Comparison of ENCODE assay signal across 22 cellular contexts in the genomic region with DNA sequence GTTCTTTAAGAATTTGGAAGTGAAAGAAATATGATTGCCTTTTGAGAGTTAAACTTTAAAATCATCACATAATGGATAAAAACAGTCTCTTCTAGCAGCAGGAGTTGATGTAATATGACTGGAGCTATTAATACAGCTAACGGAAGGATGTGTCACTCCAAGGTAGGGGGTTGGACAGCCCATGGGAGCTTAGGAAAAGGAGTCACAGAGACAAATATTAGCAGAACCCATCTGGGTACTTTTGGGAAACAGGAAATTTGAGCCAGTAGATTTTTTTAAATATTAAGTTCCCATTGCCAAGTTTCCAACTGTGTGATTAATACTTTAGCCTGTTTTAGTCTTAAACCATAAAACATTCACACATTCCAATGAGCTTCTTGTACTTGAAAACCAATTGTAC.
A peak's percentile ranks its signal among the peaks of the same experiment; 100 is the strongest.
DNase-seq lines count a peak whose midpoint lies in the region; ATAC-seq and TF ChIP-seq lines count a peak whose summit lies in the region.
"Had no signal": no experiment of that assay in that cellular context is flagged by ENCODE, and none has a peak within 500 bp of the region (broad histone marks: within the 10 kb centered on the region; RNA-seq: fewer than 3 reads in every experiment).

No MANE protein-coding gene starts in this region.

- H3K36me3 ChIP-seq in thoracic aorta, result no peaks in the 10 kb centered on the region
- H3K36me3 ChIP-seq: transverse colon had no signal

- no peaks in the 10 kb centered on the region for H3K36me3 Mint-ChIP-seq in T-helper 2 cell treated with Interferon-gamma antibody and Interleukin-4, amounts not matched to agents 5 μg/mL and 100 μg/mL, for 36 hours (ENCODE audit: low read depth)
- H3K36me3 Mint-ChIP-seq: immature natural killer cell; mesothelial cell of epicardium; stimulated activated memory B cell treated with anti-CD40 and anti-IgM and Interleukin-4, amounts not matched to agents 10 μg/mL and 1 μg/mL and 100 μg/mL, for 72 hours had no signal

- H3K9me3 Mint-ChIP-seq in T-helper 2 cell treated with Interferon-gamma antibody and Interleukin-4, amounts not matched to agents 5 μg/mL and 100 μg/mL, for 36 hours, result no peaks in the 10 kb centered on the region
- H3K9me3 Mint-ChIP-seq: CD4-positive, alpha-beta T cell; dendritic cell treated with granulocyte-macrophage colony-stimulating factor and Interleukin-4, amounts not matched to agents 40 ng/mL and 50 ng/mL, for 4 days; mesothelial cell of epicardium; neural crest cell had no signal

- POLR2A ChIA-PET in GM10248 (lab: Yijun Ruan, JAX), result no interaction called here

- peaks cover 4 to 43% of the 10 kb centered on the region in 2 donors for H3K4me1 ChIP-seq in thoracic aorta (ENCODE audit: control insufficient read depth in 1 of 2, low read depth in 2 of 2)

- DNase-seq in NCI-H748 (lab: John Stamatoyannopoulos, UW; ENCODE audit: unreplicated experiment) (peak; percentile 22), NCI-H748 treated with DMSO at 0.1 percent for 48 hours (lab: John Stamatoyannopoulos, UW) (no peak), NCI-H446 (lab: John Stamatoyannopoulos, UW) (peak; percentile 33 to 74), dermis microvascular lymphatic vessel endothelial cell (ENCODE audit: low read depth in 2 of 2) (peak; percentile 54 to 55), thoracic aorta (ENCODE audit: low spot score) (peak; percentile 25), GM10248 (ENCODE audit: extremely low spot score) (no peak)
- DNase-seq in T-helper 2 cell treated with Interferon-gamma antibody and Interleukin-4, amounts not matched to agents 5 μg/mL and 100 μg/mL, for 36 hours (ENCODE audit: low spot score), result no peak
- DNase-seq: activated CD4-positive, alpha-beta T cell treated with anti-CD3 and anti-CD28 coated beads for 4 hours; activated CD8-positive, alpha-beta memory T cell treated with anti-CD3 and anti-CD28 coated beads, Interleukin-2, amount 50 U/mL, for 48 hours; CD4-positive, alpha-beta T cell; DMS79; immature natural killer cell; MM.1S; NCI-H187 treated with DMSO at 0.1 percent for 48 hours; PC-9; transverse colon had no signal

- H3K4me1 Mint-ChIP-seq in T-helper 2 cell treated with Interferon-gamma antibody and Interleukin-4, amounts not matched to agents 5 μg/mL and 100 μg/mL, for 36 hours (ENCODE audit: low read depth), result no peaks in the 10 kb centered on the region
- H3K4me1 Mint-ChIP-seq: immature natural killer cell; mesothelial cell of epicardium; neural crest cell; stimulated activated memory B cell treated with anti-CD40 and anti-IgM and Interleukin-4, amounts not matched to agents 10 μg/mL and 1 μg/mL and 100 μg/mL, for 72 hours had no signal

- ATAC-seq in thoracic aorta (ENCODE audit: insufficient number of reproducible peaks, low FRiP score, low read depth), result peak; percentile 86
- ATAC-seq in HG02973 (IDR thresholded peaks at IDR 0.05; ENCODE audit: unreplicated experiment), result no peak
- ATAC-seq: stimulated activated memory B cell treated with anti-CD40 and anti-IgM and Interleukin-4, amounts not matched to agents 10 μg/mL and 1 μg/mL and 100 μg/mL, for 72 hours had no signal

- peak overlapping the region; percentile 61 to 68 for H3K27ac ChIP-seq in thoracic aorta
- H3K27ac ChIP-seq: epithelial cell of prostate, PC-9 had no signal

- no peaks in the 10 kb centered on the region for H3K27me3 Mint-ChIP-seq in T-helper 2 cell treated with Interferon-gamma antibody and Interleukin-4, amounts not matched to agents 5 μg/mL and 100 μg/mL, for 36 hours (ENCODE audit: low read depth)
- H3K27me3 Mint-ChIP-seq: CD4-positive, alpha-beta T cell; dendritic cell treated with granulocyte-macrophage colony-stimulating factor and Interleukin-4, amounts not matched to agents 40 ng/mL and 50 ng/mL, for 4 days; stimulated activated memory B cell treated with anti-CD40 and anti-IgM and Interleukin-4, amounts not matched to agents 10 μg/mL and 1 μg/mL and 100 μg/mL, for 72 hours had no signal

- no peak overlapping the region for H3K27ac Mint-ChIP-seq in T-helper 2 cell treated with Interferon-gamma antibody and Interleukin-4, amounts not matched to agents 5 μg/mL and 100 μg/mL, for 36 hours
- H3K27ac Mint-ChIP-seq: CD4-positive, alpha-beta T cell; dendritic cell treated with granulocyte-macrophage colony-stimulating factor and Interleukin-4, amounts not matched to agents 40 ng/mL and 50 ng/mL, for 4 days; immature natural killer cell; mesothelial cell of epicardium; stimulated activated memory B cell treated with anti-CD40 and anti-IgM and Interleukin-4, amounts not matched to agents 10 μg/mL and 1 μg/mL and 100 μg/mL, for 72 hours had no signal

- no peak overlapping the region for H3K4me3 ChIP-seq in thoracic aorta
- H3K4me3 ChIP-seq: PC-9, transverse colon had no signal

- TF ChIP-seq CTCF in thoracic aorta (IDR thresholded peaks at IDR 0.05) (no peak), GM10248 (IDR thresholded peaks at IDR 0.05; ENCODE audit: control extremely low read depth, extremely low read depth, low read depth, missing control alignments) (no peak)

- H3K9me3 ChIP-seq in thoracic aorta, result no peaks in the 10 kb centered on the region
- H3K9me3 ChIP-seq: transverse colon had no signal

- no peaks in the 10 kb centered on the region for H3K27me3 ChIP-seq in thoracic aorta (replicated peaks; ENCODE audit: insufficient read depth)
- H3K27me3 ChIP-seq: transverse colon had no signal

- H3K4me3 Mint-ChIP-seq in T-helper 2 cell treated with Interferon-gamma antibody and Interleukin-4, amounts not matched to agents 5 μg/mL and 100 μg/mL, for 36 hours, result no peak overlapping the region
- H3K4me3 Mint-ChIP-seq: CD4-positive, alpha-beta T cell; dendritic cell treated with granulocyte-macrophage colony-stimulating factor and Interleukin-4, amounts not matched to agents 40 ng/mL and 50 ng/mL, for 4 days; immature natural killer cell; mesothelial cell of epicardium; neural crest cell; stimulated activated memory B cell treated with anti-CD40 and anti-IgM and Interleukin-4, amounts not matched to agents 10 μg/mL and 1 μg/mL and 100 μg/mL, for 72 hours had no signal

- CTCF ChIA-PET in GM10248 (lab: Yijun Ruan, JAX), result no interaction called here

Comparison
In these comparisons a context has a peak if more than half of its experiments do, and no peak if none do; other contexts are left out.
1. DNase-seq: peak in NCI-H748 (single experiment), NCI-H446 (2 of 2), dermis microvascular lymphatic vessel endothelial cell (2 of 2) and thoracic aorta (single experiment); none in NCI-H748 treated with DMSO at 0.1 percent for 48 hours (single experiment), GM10248 (single experiment) and T-helper 2 cell treated with Interferon-gamma antibody and Interleukin-4, amounts not matched to agents 5 μg/mL and 100 μg/mL, for 36 hours (single experiment).